Comparison of ENCODE assay signal across 13 cellular contexts in genomic region chr6:31186052-31186734, GRCh38. TPM values are rescaled to one million over a fixed set of nuclear protein-coding genes. Genes with fewer than 3 reads are reported as not detected.
A peak's percentile ranks its signal among the peaks of the same experiment; 100 is the strongest.
DNase-seq lines count a peak whose midpoint lies in the region; ATAC-seq, FAIRE-seq and TF ChIP-seq lines count a peak whose summit lies in the region.
"Had no signal": no experiment of that assay in that cellular context is flagged by ENCODE, and none has a peak within 500 bp of the region (broad histone marks: within the 10 kb centered on the region; RNA-seq: fewer than 3 reads in every experiment).

No MANE protein-coding gene starts in this region.

- H3K27ac ChIP-seq in A549 (peak overlapping the region; percentile 81 to 96), RWPE2 (ENCODE audit: poor library complexity, severe bottlenecking) (peak overlapping the region; percentile 84)

- intact Hi-C loops in cardiac septum (cut with DNase I) (no loop called here), posterior vena cava (cut with DNase I) (no loop called here)

- TF ChIP-seq EP300 in A549 (IDR thresholded peaks at IDR 0.05): no peak

- no peak for TF ChIP-seq RAD21 in A549 (conservative IDR thresholded peaks at IDR 0.05 in 1 of 2, IDR thresholded peaks at IDR 0.05 in 1 of 2)

- H3K4me1 ChIP-seq in A549 (peaks cover 20% of the 10 kb centered on the region), RWPE2 (ENCODE audit: insufficient read depth, poor library complexity, severe bottlenecking) (peaks cover 12% of the 10 kb centered on the region)

- no peak for TF ChIP-seq CTCF in A549 (IDR thresholded peaks at IDR 0.05)
- TF ChIP-seq CTCF in RWPE2 (IDR thresholded peaks at IDR 0.05; ENCODE audit: poor library complexity, severe bottlenecking): no peak

- H3K36me3 ChIP-seq in RWPE2 (ENCODE audit: low read depth): no peaks in the 10 kb centered on the region

- no peak for TF ChIP-seq POLR2A in A549 (IDR thresholded peaks at IDR 0.05; ENCODE audit: low read length)
- TF ChIP-seq POLR2A in erythroblast (IDR thresholded peaks at IDR 0.05; ENCODE audit: low read length): no peak

- CTCF ChIA-PET in A549 (lab: Yijun Ruan, JAX): interaction anchor here (1.6 kb wide), 1 partner anchor 11 kb away, joined by 3 read pairs; no protein-coding TSS in a partner anchor

- POLR2A ChIA-PET in A549 (lab: Yijun Ruan, JAX): no interaction called here

- 5% methylated on average over 11 of the region's 24 CpGs for WGBS in A549 (ENCODE audit: missing lambda C conversion rate)

- H3K4me2 ChIP-seq in A549: peak overlapping the region; percentile 88
- H3K4me2 ChIP-seq: GM23338 had no signal

- FAIRE-seq in A549 (lab: Jason Lieb, UNC): no peak

- H3K9me3 ChIP-seq in A549: no peaks in the 10 kb centered on the region
- no peaks in the 10 kb centered on the region for H3K9me3 ChIP-seq in RWPE2 (ENCODE audit: severe bottlenecking)

- DNase-seq in A549 (ENCODE audit: low read depth in 1 of 2, low spot score in 1 of 2): peak in 1 of 2 experiments; percentile 82
- no peak for DNase-seq in RWPE2 (ENCODE audit: low spot score)
- peak; percentile 86 for DNase-seq in cardiac septum (ENCODE audit: low spot score)
- peak; percentile 85 for DNase-seq in posterior vena cava (ENCODE audit: low spot score)
- DNase-seq in NCI-H226: no peak
- no peak for DNase-seq in activated CD4-positive, alpha-beta T cell treated with anti-CD3 and anti-CD28 coated beads for 1 hour
- DNase-seq in erythroblast (lab: John Stamatoyannopoulos, UW): no peak
- DNase-seq: activated naive CD8-positive, alpha-beta T cell treated with anti-CD3 and anti-CD28 coated beads for 36 hours; NCI-H2227 treated with DMSO at 0.1 percent for 48 hours; retina; stimulated activated naive CD8-positive, alpha-beta T cell treated with anti-CD3 and anti-CD28 coated beads, Interleukin-15, Interleukin-2, amounts not matched to agents 100 U/mL and 50 U/mL, for 24 hours had no signal

- H3K4me3 ChIP-seq in A549 (peak overlapping the region; percentile 60), RWPE2 (ENCODE audit: severe bottlenecking) (peak overlapping the region; percentile 20)
- H3K4me3 ChIP-seq: GM23338 had no signal

- H3K27me3 ChIP-seq in RWPE2 (ENCODE audit: insufficient read depth, poor library complexity, severe bottlenecking): no peaks in the 10 kb centered on the region

- peak; percentile 88 to 92 for ATAC-seq in A549
- ATAC-seq in RWPE2 (ENCODE audit: low read depth): peak; percentile 87
- no peak for ATAC-seq in HG02870 (IDR thresholded peaks at IDR 0.05; ENCODE audit: unreplicated experiment)
- ATAC-seq: GM23338; stimulated activated naive CD8-positive, alpha-beta T cell treated with anti-CD3 and anti-CD28 coated beads, Interleukin-15, Interleukin-2, amounts not matched to agents 100 U/mL and 50 U/mL, for 24 hours had no signal

TF ChIP-seq in A549, 52 proteins besides CTCF, POLR2A, EP300 and RAD21:
- TF ChIP-seq GATA3 (IDR thresholded peaks at IDR 0.05; ENCODE audit: borderline replicate concordance): no peak
- TF ChIP-seq BHLHE40 (IDR thresholded peaks at IDR 0.05; ENCODE audit: low read depth, low read length): no peak
- TF ChIP-seq JUNB (IDR thresholded peaks at IDR 0.05): no peak
- TF ChIP-seq RARB (CRISPR knock-in tag; IDR thresholded peaks at IDR 0.05): no peak
- TF ChIP-seq MAX (IDR thresholded peaks at IDR 0.05): 0 out of 2 replicates have a peak, but pooled peaks have one; percentile 33
- no peak for TF ChIP-seq MAZ (IDR thresholded peaks at IDR 0.05; ENCODE audit: borderline replicate concordance, low read depth, low read length)
- TF ChIP-seq CEBPB (IDR thresholded peaks at IDR 0.05): 0 out of 4 replicates have a peak, but pooled peaks of 1 of the 2 experiments have one; percentile 12
- TF ChIP-seq ZC3H11A (IDR thresholded peaks at IDR 0.05): no peak
- TF ChIP-seq KDM5A (IDR thresholded peaks at IDR 0.05): no peak
- no peak for TF ChIP-seq HOXB5 (CRISPR knock-in tag; IDR thresholded peaks at IDR 0.05)
- TF ChIP-seq HES2 (IDR thresholded peaks at IDR 0.05): no peak

RNA-seq across cellular contexts. Expression of gene POU5F1, which starts 15.7 kb away (rescaled TPM):
- polyA plus RNA-seq in A549 (2011; rRNA removed) (2.7 and 3.9 TPM in 2 replicates), A549 (2017; fragmentation: RNase III; extraction: RNeasy Plus Mini Kit Qiagen cat#74134 plus additional on column Dnase treatment) (2.7 to 3.5 TPM (median 2.8 TPM) in 3 replicates)
- 2.4 and 3.0 TPM in 2 replicates for polyA plus RNA-seq in A549 (2012; cell fraction: cytosol; rRNA removed)
- 20.8 and 22.8 TPM in 2 replicates for polyA plus RNA-seq in A549 (2012; cell fraction: nucleus; rRNA removed)
- 0.39 and 1.3 TPM in 2 replicates for polyA minus RNA-seq in A549 (2011; rRNA and poly(A)+ RNA removed)
- total RNA-seq in cardiac septum (1.0 TPM), posterior vena cava (not detected)
- total RNA-seq: activated naive CD8-positive, alpha-beta T cell treated with anti-CD3 and anti-CD28 coated beads for 36 hours had no signal

RNA-seq across cellular contexts. Expression of gene TCF19, which starts 27.8 kb away (rescaled TPM):
- 6.4 and 7.4 TPM in 2 replicates for polyA plus RNA-seq in A549 (2011; rRNA removed)
- polyA plus RNA-seq in A549 (2012; cell fraction: cytosol; rRNA removed): 11.7 and 13.1 TPM in 2 replicates
- polyA plus RNA-seq in A549 (2012; cell fraction: nucleus; rRNA removed): 14.1 and 15.0 TPM in 2 replicates
- polyA plus RNA-seq in A549 (2017; fragmentation: RNase III; extraction: RNeasy Plus Mini Kit Qiagen cat#74134 plus additional on column Dnase treatment): 10.1 to 11.2 TPM (median 10.8 TPM) in 3 replicates
- polyA minus RNA-seq in A549 (2011; rRNA and poly(A)+ RNA removed): 4.9 and 5.7 TPM in 2 replicates
- 2.4 TPM for total RNA-seq in cardiac septum
- 1 to 10 TPM; 3.0 to 4.8 TPM for total RNA-seq in posterior vena cava

RNA-seq across cellular contexts. Expression of gene CCHCR1, which starts 28.6 kb away (rescaled TPM):
- polyA plus RNA-seq in A549 (2011; rRNA removed) (7.4 and 8.6 TPM in 2 replicates), A549 (2017; fragmentation: RNase III; extraction: RNeasy Plus Mini Kit Qiagen cat#74134 plus additional on column Dnase treatment) (15.2 to 15.3 TPM (median 15.3 TPM) in 3 replicates)
- 12.1 and 13.5 TPM in 2 replicates for polyA plus RNA-seq in A549 (2012; cell fraction: cytosol; rRNA removed)
- polyA plus RNA-seq in A549 (2012; cell fraction: nucleus; rRNA removed): 27.5 and 31.1 TPM in 2 replicates
- polyA minus RNA-seq in A549 (2011; rRNA and poly(A)+ RNA removed): 7.3 and 8.6 TPM in 2 replicates
- total RNA-seq in cardiac septum (11.1 TPM), posterior vena cava (10 to 100 TPM in 1 of 2 donors, 1 to 10 TPM in 1; 9.6 to 13.4 TPM)

RNA-seq across cellular contexts. Expression of gene PSORS1C2, which starts 47.3 kb away (rescaled TPM):
- polyA plus RNA-seq in A549 (2011; rRNA removed): not detected in 2 replicates
- not detected in 2 replicates for polyA plus RNA-seq in A549 (2012; cell fraction: cytosol; rRNA removed)
- polyA plus RNA-seq in A549 (2012; cell fraction: nucleus; rRNA removed): 0.05 TPM in 1 of 2 replicates, not detected in the other
- polyA plus RNA-seq in A549 (2017; fragmentation: RNase III; extraction: RNeasy Plus Mini Kit Qiagen cat#74134 plus additional on column Dnase treatment): 0.08 TPM in 1 of 3 replicates, not detected in the others
- polyA minus RNA-seq in A549 (2011; rRNA and poly(A)+ RNA removed): not detected in 2 replicates
- total RNA-seq in cardiac septum: not detected
- total RNA-seq in posterior vena cava: not detected
- total RNA-seq: activated naive CD8-positive, alpha-beta T cell treated with anti-CD3 and anti-CD28 coated beads for 36 hours; GM23338 had no signal

Comparison
In these comparisons a context has a peak if more than half of its experiments do, and no peak if none do; other contexts are left out.
1. DNase-seq: peak in cardiac septum (single experiment) and posterior vena cava (single experiment); none in RWPE2 (single experiment), NCI-H226 (single experiment), activated CD4-positive, alpha-beta T cell treated with anti-CD3 and anti-CD28 coated beads for 1 hour (single experiment) and erythroblast (0 of 2).